In genomic region chr2:68833162-68833561, GRCh38 we compare ENCODE assay signal across 18 cellular contexts. TPM values are rescaled to one million over a fixed set of nuclear protein-coding genes. Genes with fewer than 3 reads are reported as not detected.
DNase-seq lines count a peak whose midpoint lies in the region; ATAC-seq and TF ChIP-seq lines count a peak whose summit lies in the region.
"Had no signal": no experiment of that assay in that cellular context is flagged by ENCODE, and none has a peak within 500 bp of the region (broad histone marks: within the 10 kb centered on the region; RNA-seq: fewer than 3 reads in every experiment).

No MANE protein-coding gene starts in this region.

- H3K9me3 Mint-ChIP-seq in activated naive CD8-positive, alpha-beta T cell (ENCODE audit: low read depth), result no peaks in the 10 kb centered on the region
- no peaks in the 10 kb centered on the region for H3K9me3 Mint-ChIP-seq in activated naive CD8-positive, alpha-beta T cell treated with anti-CD3 and anti-CD28 coated beads for 36 hours
- no peaks in the 10 kb centered on the region for H3K9me3 Mint-ChIP-seq in memory B cell

- no peak for ATAC-seq in memory B cell (ENCODE audit: low read depth)
- no peak for ATAC-seq in thoracic aorta (ENCODE audit: insufficient number of reproducible peaks, low FRiP score, low read depth)
- ATAC-seq in GM19397 (IDR thresholded peaks at IDR 0.05; ENCODE audit: unreplicated experiment), result no peak
- no peak for ATAC-seq in GM21447 (IDR thresholded peaks at IDR 0.05; ENCODE audit: unreplicated experiment)
- ATAC-seq: A549 had no signal

- H3K27me3 ChIP-seq in ascending aorta (no peaks in the 10 kb centered on the region), thoracic aorta (replicated peaks; ENCODE audit: insufficient read depth) (no peaks in the 10 kb centered on the region)
- H3K27me3 ChIP-seq: brain microvascular endothelial cell had no signal

- TF ChIP-seq CTCF in ascending aorta (IDR thresholded peaks at IDR 0.05) (no peak), thoracic aorta (IDR thresholded peaks at IDR 0.05) (no peak)

- H3K27ac ChIP-seq in ascending aorta (peak overlapping the region; percentile 95 to 97), thoracic aorta (peak overlapping the region; percentile 91 to 97)
- H3K27ac ChIP-seq: A549, SK-N-MC had no signal

- peaks cover 25 to 42% of the 10 kb centered on the region in 2 donors for H3K4me1 ChIP-seq in ascending aorta
- H3K4me1 ChIP-seq in thoracic aorta (ENCODE audit: control insufficient read depth in 1 of 2, low read depth in 2 of 2), result peaks cover 40 to 50% of the 10 kb centered on the region in 2 donors

- intact Hi-C loops in ascending aorta (cut with DNase I), result loop anchor here (5.0 to 10.0 kb wide), 2 partner anchors 74 to 578 kb away; partner anchors contain the start of gene PPP3R1

- no peaks in the 10 kb centered on the region for H3K27me3 Mint-ChIP-seq in activated naive CD8-positive, alpha-beta T cell
- no peaks in the 10 kb centered on the region for H3K27me3 Mint-ChIP-seq in activated naive CD8-positive, alpha-beta T cell treated with anti-CD3 and anti-CD28 coated beads for 36 hours
- H3K27me3 Mint-ChIP-seq in memory B cell, result no peaks in the 10 kb centered on the region

- no peak for DNase-seq in activated naive CD8-positive, alpha-beta T cell treated with anti-CD3 and anti-CD28 coated beads for 36 hours
- DNase-seq in ascending aorta (ENCODE audit: low spot score in 2 of 2) (no peak), memory B cell (ENCODE audit: low spot score in 2 of 2) (no peak), thoracic aorta (ENCODE audit: low spot score) (no peak)
- DNase-seq in stimulated activated CD4-positive, alpha-beta T cell treated with anti-CD3 and anti-CD28 coated beads, Interleukin-15, amount 100 ng/mL, for 24 hours, result no peak
- DNase-seq: activated effector memory CD4-positive, alpha-beta T cell treated with anti-CD3 and anti-CD28 coated beads, Interleukin-2, amount 50 U/mL, for 16 hours; brain microvascular endothelial cell; IMR-90; mesendoderm; NCI-H1092; NCI-H2227 treated with DMSO at 0.1 percent for 48 hours; small intestine had no signal

- no peak overlapping the region for H3K4me3 ChIP-seq in ascending aorta
- no peak overlapping the region for H3K4me3 ChIP-seq in thoracic aorta
- H3K4me3 ChIP-seq: A549, SK-N-MC had no signal

- H3K9me3 ChIP-seq in ascending aorta, result no peaks in the 10 kb centered on the region
- H3K9me3 ChIP-seq in thoracic aorta, result no peaks in the 10 kb centered on the region
- H3K9me3 ChIP-seq: A549 had no signal

- H3K4me3 Mint-ChIP-seq in activated naive CD8-positive, alpha-beta T cell, result peak overlapping the region; percentile 67
- H3K4me3 Mint-ChIP-seq in activated naive CD8-positive, alpha-beta T cell treated with anti-CD3 and anti-CD28 coated beads for 36 hours, result no peak overlapping the region
- H3K4me3 Mint-ChIP-seq in memory B cell, result no peak overlapping the region

- H3K36me3 ChIP-seq in ascending aorta (no peaks in the 10 kb centered on the region), thoracic aorta (no peaks in the 10 kb centered on the region)
- H3K36me3 ChIP-seq: brain microvascular endothelial cell had no signal

- H3K36me3 Mint-ChIP-seq in activated naive CD8-positive, alpha-beta T cell, result no peaks in the 10 kb centered on the region
- H3K36me3 Mint-ChIP-seq in activated naive CD8-positive, alpha-beta T cell treated with anti-CD3 and anti-CD28 coated beads for 36 hours, result peaks cover 3% of the 10 kb centered on the region
- peaks cover 2% of the 10 kb centered on the region for H3K36me3 Mint-ChIP-seq in memory B cell

- peaks cover 67% of the 10 kb centered on the region for H3K4me1 Mint-ChIP-seq in activated naive CD8-positive, alpha-beta T cell (ENCODE audit: low read depth)
- H3K4me1 Mint-ChIP-seq in activated naive CD8-positive, alpha-beta T cell treated with anti-CD3 and anti-CD28 coated beads for 36 hours, result peaks cover 69% of the 10 kb centered on the region
- H3K4me1 Mint-ChIP-seq in memory B cell, result peaks cover 61% of the 10 kb centered on the region

- peak overlapping the region; percentile 90 for H3K27ac Mint-ChIP-seq in activated naive CD8-positive, alpha-beta T cell
- no peak overlapping the region for H3K27ac Mint-ChIP-seq in activated naive CD8-positive, alpha-beta T cell treated with anti-CD3 and anti-CD28 coated beads for 36 hours
- peak overlapping the region; percentile 92 for H3K27ac Mint-ChIP-seq in memory B cell

RNA-seq across cellular contexts. Expression of gene BMP10, which starts 38.0 kb away (rescaled TPM):
- total RNA-seq in activated naive CD8-positive, alpha-beta T cell treated with anti-CD3 and anti-CD28 coated beads for 36 hours, result not detected
- not detected for total RNA-seq in ascending aorta
- total RNA-seq in thoracic aorta, result not detected
- total RNA-seq: IMR-90, subcutaneous adipose tissue had no signal
